Comparison of ENCODE assay signal across 8 cellular contexts in genomic region chr21:37915941-37916794, GRCh38. TPM values are rescaled to one million over a fixed set of nuclear protein-coding genes. Genes with fewer than 3 reads are reported as not detected.
DNase-seq lines count a peak whose midpoint lies in the region; ATAC-seq and TF ChIP-seq lines count a peak whose summit lies in the region.

A gene with protein sequence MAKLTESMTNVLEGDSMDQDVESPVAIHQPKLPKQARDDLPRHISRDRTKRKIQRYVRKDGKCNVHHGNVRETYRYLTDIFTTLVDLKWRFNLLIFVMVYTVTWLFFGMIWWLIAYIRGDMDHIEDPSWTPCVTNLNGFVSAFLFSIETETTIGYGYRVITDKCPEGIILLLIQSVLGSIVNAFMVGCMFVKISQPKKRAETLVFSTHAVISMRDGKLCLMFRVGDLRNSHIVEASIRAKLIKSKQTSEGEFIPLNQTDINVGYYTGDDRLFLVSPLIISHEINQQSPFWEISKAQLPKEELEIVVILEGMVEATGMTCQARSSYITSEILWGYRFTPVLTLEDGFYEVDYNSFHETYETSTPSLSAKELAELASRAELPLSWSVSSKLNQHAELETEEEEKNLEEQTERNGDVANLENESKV (minus strand): TSS chr21:37916457. CDS start chr21:37840682, 75,775 bp downstream.

- H3K9me3 ChIP-seq in mammary epithelial cell (replicated peaks; ENCODE audit: insufficient read depth, low read length) (no peaks in the 10 kb centered on the region), upper lobe of left lung (no peaks in the 10 kb centered on the region), gastroesophageal sphincter (peaks cover 0 to 6% (median 0%) of the 10 kb centered on the region in 3 donors)

- H4K20me1 ChIP-seq in mammary epithelial cell (ENCODE audit: insufficient read depth, low read length), result no peaks in the 10 kb centered on the region

- no peaks in the 10 kb centered on the region for H3K4me1 ChIP-seq in mammary epithelial cell (ENCODE audit: insufficient read depth, low read length)
- H3K4me1 ChIP-seq in upper lobe of left lung, result peaks cover 13 to 22% (median 13%) of the 10 kb centered on the region in 4 donors
- H3K4me1 ChIP-seq in gastroesophageal sphincter, result peaks cover 0 to 15% (median 10%) of the 10 kb centered on the region in 3 donors

- no TSS peak for BruUV-seq in mammary epithelial cell (replicated peaks; lab: Mats Ljungman, UMichigan)

- WGBS in mammary epithelial cell (ENCODE audit: low coverage, missing lambda C conversion rate), result 6% methylated on average over 13 of the region's 68 CpGs
- 3 to 4% methylated on average over 48 to 63 of the region's 68 CpGs for WGBS in upper lobe of left lung, 2 donors
- 0 to 2% methylated on average over 22 to 23 of the region's 68 CpGs for WGBS in gastroesophageal sphincter (ENCODE audit: low coverage in 1 of 2), 2 donors

- H2AFZ ChIP-seq in mammary epithelial cell (ENCODE audit: low read depth, low read length), result no peak within 1 kb of the TSS

- intact Hi-C loops in mammary epithelial cell (cut with micrococcal nuclease), result loop anchor here (1.0 to 10.0 kb wide), 4 partner anchors 91 to 436 kb away; no protein-coding TSS in a partner anchor

- CTCF ChIA-PET in mammary epithelial cell (lab: Charles Lee; ENCODE audit: low non-redundant PET), result no interaction called here

- peak; percentile 57 to 67 for ATAC-seq in upper lobe of left lung (ENCODE audit: low FRiP score in 2 of 2)
- ATAC-seq in GM21737 (IDR thresholded peaks at IDR 0.05; ENCODE audit: unreplicated experiment), result no peak
- no peak for ATAC-seq in gastroesophageal sphincter

- no peak within 1 kb of the TSS for H3K27ac ChIP-seq in mammary epithelial cell (ENCODE audit: insufficient read depth, low read depth, low read length)
- no peak within 1 kb of the TSS for H3K27ac ChIP-seq in upper lobe of left lung
- no peak within 1 kb of the TSS for H3K27ac ChIP-seq in gastroesophageal sphincter

- H3K9ac ChIP-seq in mammary epithelial cell (ENCODE audit: insufficient read depth, low read length), result no peak within 1 kb of the TSS

- peak within 1 kb of the TSS; percentile 6 for H3K4me2 ChIP-seq in mammary epithelial cell (ENCODE audit: insufficient read depth, low read depth, low read length)

- in situ Hi-C loops in mammary epithelial cell (cut with MboI; ENCODE audit: low sequenced_read_pairs in 2 of 2), result no loop called here

- H3K27me3 ChIP-seq in mammary epithelial cell (ENCODE audit: insufficient read depth, low read length) (peaks cover 20% of the 10 kb centered on the region), upper lobe of left lung (peaks cover 5 to 30% (median 21%) of the 10 kb centered on the region in 4 donors), gastroesophageal sphincter (peaks cover 82% of the 10 kb centered on the region)

- TF ChIP-seq CTCF in mammary epithelial cell (conservative IDR thresholded peaks at IDR 0.05 in 1 of 2, IDR thresholded peaks at IDR 0.05 in 1 of 2; ENCODE audit: extremely low read depth in 1 of 2, insufficient read depth in 1 of 2, low read depth in 1 of 2, low read length in 2 of 2) (peak in 1 of 2 donors; percentile 47), upper lobe of left lung (IDR thresholded peaks at IDR 0.05) (peak; percentile 8 to 60 (median 40)), gastroesophageal sphincter (IDR thresholded peaks at IDR 0.05) (no peak)

- DNase-seq in NCI-H1436 (lab: John Stamatoyannopoulos, UW), result peak; percentile 61
- no peak for DNase-seq in NCI-H1436 treated with DMSO at 0.1 percent for 48 hours (lab: John Stamatoyannopoulos, UW)
- DNase-seq in NCI-H2171 treated with DMSO at 0.1 percent for 48 hours (lab: John Stamatoyannopoulos, UW), result peak; percentile 86
- DNase-seq in mammary epithelial cell, result peak; percentile 37
- peak; percentile 35 for DNase-seq in kidney glomerular epithelial cell (lab: John Stamatoyannopoulos, UW)
- peak; percentile 30 to 89 for DNase-seq in upper lobe of left lung

- no peak within 1 kb of the TSS for H3K4me3 ChIP-seq in mammary epithelial cell (replicated peaks in 1 of 3; ENCODE audit: insufficient read depth in 1 of 3, low read depth in 2 of 3, low read length in 3 of 3)
- peak within 1 kb of the TSS in 3 of 4 donors; percentile 22 to 38 (median 26) for H3K4me3 ChIP-seq in upper lobe of left lung
- peak within 1 kb of the TSS in 1 of 2 donors; percentile 8 for H3K4me3 ChIP-seq in gastroesophageal sphincter

- TF ChIP-seq POLR2A in upper lobe of left lung (IDR thresholded peaks at IDR 0.05) (no peak), gastroesophageal sphincter (IDR thresholded peaks at IDR 0.05) (no peak)

- no peaks in the 10 kb centered on the region for H3K36me3 ChIP-seq in mammary epithelial cell (ENCODE audit: insufficient read depth, low read length)
- H3K36me3 ChIP-seq in upper lobe of left lung, result no peaks in the 10 kb centered on the region
- no peaks in the 10 kb centered on the region for H3K36me3 ChIP-seq in gastroesophageal sphincter

- dilution Hi-C loops in mammary epithelial cell (cut with HindIII; ENCODE audit: low sequenced_read_pairs), result no loop called here

- TF ChIP-seq EP300 in upper lobe of left lung (IDR thresholded peaks at IDR 0.05) (no peak), gastroesophageal sphincter (IDR thresholded peaks at IDR 0.05) (no peak)

- no peaks in the 10 kb centered on the region for H3K79me2 ChIP-seq in mammary epithelial cell (ENCODE audit: insufficient read depth, low read length)

RNA-seq across cellular contexts. Expression of the gene that starts here (rescaled TPM):
- not detected for total RNA-seq in mammary epithelial cell
- polyA plus RNA-seq in mammary epithelial cell, result 0.01 TPM
- not detected for polyA minus RNA-seq in mammary epithelial cell
- under 1 TPM in 2 of 6 donors, not detected in 4; 0.06 to 0.15 TPM for total RNA-seq in upper lobe of left lung
- total RNA-seq in gastroesophageal sphincter, result under 1 TPM in 2 of 4 donors, not detected in 2; 0.08 to 0.40 TPM

Comparison
In these comparisons a context has a peak if more than half of its experiments do, and no peak if none do; other contexts are left out.
1. Peak in DNase-seq and H3K4me2 ChIP-seq in mammary epithelial cell; RNA of the gene not detected or under 1 TPM.
2. Peak in DNase-seq, ATAC-seq and H3K4me3 ChIP-seq in upper lobe of left lung; RNA of the gene not detected or under 1 TPM.
3. CTCF ChIP-seq: peak in upper lobe of left lung (6 of 6); none in gastroesophageal sphincter (0 of 4).